1 cellular context compared by ENCODE assay signal in the genomic region with DNA sequence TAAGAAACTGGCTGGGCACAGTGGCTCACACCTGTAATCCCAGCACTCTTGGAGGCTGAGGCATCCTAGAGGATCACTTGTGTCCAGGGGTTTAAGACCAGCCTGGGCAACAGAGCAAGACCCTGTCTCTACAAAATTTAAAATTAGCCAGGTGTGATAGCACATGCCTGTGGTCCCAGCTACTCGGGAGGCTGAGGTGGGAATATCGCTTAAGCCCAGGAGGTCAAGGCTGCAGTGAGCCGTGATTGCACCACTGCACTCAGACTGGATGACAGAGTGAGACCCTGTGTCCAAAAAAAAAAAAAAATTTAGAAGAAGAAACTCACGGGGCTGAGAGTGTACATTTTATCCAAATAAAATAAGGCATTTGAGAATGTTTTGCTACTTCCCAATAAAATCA.
TF ChIP-seq lines count a peak whose summit lies in the region.

No MANE protein-coding gene starts in this region.

TF ChIP-seq in endothelial cell of umbilical vein, 7 proteins besides CTCF, POLR2A, EP300 and RAD21 (continued from another document):
- TF ChIP-seq MAX (IDR thresholded peaks at IDR 0.05; ENCODE audit: insufficient read depth, insufficient read length): no peak
- TF ChIP-seq EZH2 (IDR thresholded peaks at IDR 0.05; ENCODE audit: borderline replicate concordance, low read depth, low read length, severe bottlenecking): no peak
TF ChIP-seq in endothelial cell of umbilical vein: peak in this region for 0.
